ENCODE assay signal across 22 cellular contexts in genomic region chr7:128108129-128108528, GRCh38.
DNase-seq lines count a peak whose midpoint lies in the region; ATAC-seq and TF ChIP-seq lines count a peak whose summit lies in the region.
"Had no signal": no experiment of that assay in that cellular context is flagged by ENCODE, and none has a peak within 500 bp of the region (broad histone marks: within the 10 kb centered on the region; RNA-seq: fewer than 3 reads in every experiment).

No MANE protein-coding gene starts in this region.

- peaks cover 1% of the 10 kb centered on the region for H3K27me3 Mint-ChIP-seq in IgD-negative memory B cell
- H3K27me3 Mint-ChIP-seq in activated T-helper 17 cell treated with anti-CD3 and anti-CD28 coated beads, Interleukin-2, amount 50 U/mL, for 72 hours: peaks cover 5% of the 10 kb centered on the region

- DNase-seq in activated CD4-positive, CD25-positive, alpha-beta regulatory T cell treated with anti-CD3 and anti-CD28 coated beads, Interleukin-2, amount 50 U/mL, for 72 hours: peak; percentile 21
- no peak for DNase-seq in KG1 (lab: John Stamatoyannopoulos, UW)
- no peak for DNase-seq in cardiac septum (ENCODE audit: low spot score)
- DNase-seq in GF-D8 (lab: John Stamatoyannopoulos, UW): no peak
- DNase-seq: activated CD4-positive, CD25-positive, alpha-beta regulatory T cell; colonic mucosa; COR-L47; erythroblast; H7; NCI-H2029 treated with DMSO at 0.1 percent for 48 hours; NCI-H524 treated with DMSO at 0.1 percent for 48 hours; occipital lobe had no signal

- peak overlapping the region; percentile 58 to 87 (median 67) for H3K4me3 Mint-ChIP-seq in IgD-negative memory B cell
- H3K4me3 Mint-ChIP-seq in activated T-helper 17 cell treated with anti-CD3 and anti-CD28 coated beads, Interleukin-2, amount 50 U/mL, for 72 hours: peak overlapping the region; percentile 49

- peaks cover 43 to 74% (median 59%) of the 10 kb centered on the region in 3 donors for H3K4me1 Mint-ChIP-seq in IgD-negative memory B cell
- peaks cover 41% of the 10 kb centered on the region for H3K4me1 Mint-ChIP-seq in activated T-helper 17 cell treated with anti-CD3 and anti-CD28 coated beads, Interleukin-2, amount 50 U/mL, for 72 hours

- H3K36me3 ChIP-seq in neutrophil: no peaks in the 10 kb centered on the region
- H3K36me3 ChIP-seq: colonic mucosa, right lobe of liver, tibial artery had no signal

- peaks cover 0 to 2% (median 0%) of the 10 kb centered on the region in 3 donors for H3K9me3 Mint-ChIP-seq in IgD-negative memory B cell
- H3K9me3 Mint-ChIP-seq in activated T-helper 17 cell treated with anti-CD3 and anti-CD28 coated beads, Interleukin-2, amount 50 U/mL, for 72 hours: no peaks in the 10 kb centered on the region
- H3K9me3 Mint-ChIP-seq: activated T-cell treated with anti-CD3 and anti-CD28 coated beads, Interleukin-2, amount 50 U/mL, for 24 hours; T-cell had no signal

- H3K27ac Mint-ChIP-seq in IgD-negative memory B cell: peak overlapping the region; percentile 67 to 91 (median 80)
- peak overlapping the region; percentile 52 for H3K27ac Mint-ChIP-seq in activated T-helper 17 cell treated with anti-CD3 and anti-CD28 coated beads, Interleukin-2, amount 50 U/mL, for 72 hours

- H3K27ac ChIP-seq in neutrophil: peak overlapping the region; percentile 84
- H3K27ac ChIP-seq: A549, colonic mucosa, right lobe of liver, tibial artery had no signal

- no peak for ATAC-seq in activated CD4-positive, CD25-positive, alpha-beta regulatory T cell treated with anti-CD3 and anti-CD28 coated beads, Interleukin-2, amount 50 U/mL, for 24 hours
- ATAC-seq in activated T-helper 17 cell treated with anti-CD3 and anti-CD28 coated beads, Interleukin-2, amount 50 U/mL, for 72 hours (replicated peaks): no peak
- ATAC-seq: Panc1 had no signal

- peaks cover 50 to 77% of the 10 kb centered on the region in 2 experiments for H3K4me1 ChIP-seq in neutrophil (ENCODE audit: control insufficient read depth in 1 of 2, insufficient read depth in 1 of 2, low read depth in 1 of 2, low read length in 1 of 2)
- H3K4me1 ChIP-seq: colonic mucosa had no signal

- no peaks in the 10 kb centered on the region for H3K36me3 Mint-ChIP-seq in IgD-negative memory B cell
- no peaks in the 10 kb centered on the region for H3K36me3 Mint-ChIP-seq in activated T-helper 17 cell treated with anti-CD3 and anti-CD28 coated beads, Interleukin-2, amount 50 U/mL, for 72 hours (ENCODE audit: low read depth)
- H3K36me3 Mint-ChIP-seq: T-cell had no signal

- TF ChIP-seq CTCF in neutrophil (IDR thresholded peaks at IDR 0.05): no peak

- H3K27me3 ChIP-seq in neutrophil: peaks cover 39% of the 10 kb centered on the region
- H3K27me3 ChIP-seq: right lobe of liver had no signal

- peak overlapping the region; percentile 1 to 52 for H3K4me3 ChIP-seq in neutrophil (ENCODE audit: low read depth in 1 of 2, low read length in 1 of 2)
- H3K4me3 ChIP-seq: A549, colonic mucosa, right lobe of liver, tibial artery had no signal

- intact Hi-C loops in cardiac septum (cut with DNase I): no loop called here

- no peaks in the 10 kb centered on the region for H3K9me3 ChIP-seq in neutrophil
- H3K9me3 ChIP-seq: A549, colonic mucosa, right lobe of liver, tibial artery had no signal
